Comparison of ENCODE assay signal across 9 cellular contexts in genomic region chr12:122090759-122091535, GRCh38. TPM values are rescaled to one million over a fixed set of nuclear protein-coding genes. Genes with fewer than 3 reads are reported as not detected.
A peak's percentile ranks its signal among the peaks of the same experiment; 100 is the strongest.
DNase-seq lines count a peak whose midpoint lies in the region; ATAC-seq and TF ChIP-seq lines count a peak whose summit lies in the region.
"Had no signal": no experiment of that assay in that cellular context is flagged by ENCODE, and none has a peak within 500 bp of the region (broad histone marks: within the 10 kb centered on the region; RNA-seq: fewer than 3 reads in every experiment).

No MANE protein-coding gene starts in this region.

- peaks cover 4% of the 10 kb centered on the region; the same call in 1 of the 2 replicates for H3K79me2 ChIP-seq in H9 (ENCODE audit: insufficient read depth, low read length)

- no peak overlapping the region for H2BK20ac ChIP-seq in H9 (ENCODE audit: low read depth, low read length, poor library complexity, severe bottlenecking)

- H3K27me3 Mint-ChIP-seq in H9 (ENCODE audit: low read depth), result no peaks in the 10 kb centered on the region

- H3K4me3 ChIP-seq in BJ (ENCODE audit: low read depth, low read length), result no peak overlapping the region
- no peak overlapping the region for H3K4me3 ChIP-seq in Peyer's patch
- no peak overlapping the region for H3K4me3 ChIP-seq in prostate gland

- intact Hi-C loops in prostate gland (cut with DNase I), result no loop called here

- H3K4me1 Mint-ChIP-seq in H9, result peaks cover 13 to 19% of the 10 kb centered on the region in 2 experiments

- no peak overlapping the region for H4K8ac ChIP-seq in H9 (replicated peaks; ENCODE audit: insufficient read length, low read depth, low read length)

- H2BK120ac ChIP-seq in H9 (ENCODE audit: low read depth, low read length, poor library complexity, severe bottlenecking), result no peak overlapping the region

- no peak overlapping the region for H2BK15ac ChIP-seq in H9 (ENCODE audit: low read depth, low read length)

- H4K91ac ChIP-seq in H9 (ENCODE audit: insufficient read length, low read depth, low read length), result no peak overlapping the region

- TF ChIP-seq POLR2A in Peyer's patch (IDR thresholded peaks at IDR 0.05), result no peak
- no peak for TF ChIP-seq POLR2A in prostate gland (IDR thresholded peaks at IDR 0.05)

- 33% methylated on average over 7 of the region's 7 CpGs for WGBS in prostate gland
- no CpG with 5 or more reads among the region's 7 CpGs for WGBS in H9 (ENCODE audit: extremely low coverage, insufficient read length, low lambda C conversion rate)

- DNase-seq in BJ (ENCODE audit: low read depth), result peak; percentile 89
- no peak for DNase-seq in Peyer's patch
- DNase-seq in fibroblast of the conjunctiva (ENCODE audit: low read depth), result peak; percentile 50
- no peak for DNase-seq in prostate gland (ENCODE audit: low spot score)
- no peak for DNase-seq in foreskin keratinocyte
- no peak for DNase-seq in activated CD8-positive, alpha-beta memory T cell treated with anti-CD3 and anti-CD28 coated beads for 24 hours
- DNase-seq in H9, result no peak
- DNase-seq: anterior cingulate cortex had no signal

- H3K9me3 ChIP-seq in Peyer's patch, result no peaks in the 10 kb centered on the region
- H3K9me3 ChIP-seq in prostate gland, result no peaks in the 10 kb centered on the region
- no peaks in the 10 kb centered on the region for H3K9me3 ChIP-seq in H9 (ENCODE audit: control insufficient read depth, low read depth, low read length)

- POLR2A ChIA-PET in BJ (lab: Charles Lee), result no interaction called here

- no peak overlapping the region for H2AK5ac ChIP-seq in H9 (ENCODE audit: insufficient read length, low read length)

- no peak overlapping the region for H2AFZ ChIP-seq in H9 (ENCODE audit: low read length)

- H3K36me3 ChIP-seq in BJ (ENCODE audit: control insufficient read depth, insufficient read depth, low read length) (peaks cover 1% of the 10 kb centered on the region; the same call in 1 of the 2 replicates), Peyer's patch (peaks cover 0 to 5% (median 0%) of the 10 kb centered on the region in 3 donors), prostate gland (no peaks in the 10 kb centered on the region)

- no peaks in the 10 kb centered on the region for H3K79me1 ChIP-seq in H9 (ENCODE audit: insufficient read depth, low read depth, low read length, poor library complexity, severe bottlenecking)

- no peak for TF ChIP-seq CTCF in BJ (IDR thresholded peaks at IDR 0.05; ENCODE audit: insufficient read depth, low read depth, low read length)
- TF ChIP-seq CTCF in Peyer's patch (IDR thresholded peaks at IDR 0.05), result no peak
- no peak for TF ChIP-seq CTCF in prostate gland (IDR thresholded peaks at IDR 0.05)
- TF ChIP-seq CTCF in foreskin keratinocyte (conservative IDR thresholded peaks at IDR 0.05), result no peak
- TF ChIP-seq CTCF in H9 (conservative IDR thresholded peaks at IDR 0.05), result no peak

- no peak overlapping the region for H3K4me2 ChIP-seq in H9 (ENCODE audit: insufficient read depth, insufficient read length, low read length)

- no peak overlapping the region for H3K9ac ChIP-seq in H9 (ENCODE audit: extremely low read depth, insufficient read length, low read length)

- CTCF ChIA-PET in BJ (lab: Yijun Ruan, JAX), result interaction anchor here (0.9 to 3.7 kb wide), 6 partner anchors 10 to 37 kb away, joined by 3 to 13 read pairs (median 3); no protein-coding TSS in a partner anchor

- no peaks in the 10 kb centered on the region for H3K9me3 Mint-ChIP-seq in H9

- no peak overlapping the region for H3K4ac ChIP-seq in H9 (ENCODE audit: low read depth, low read length)

- H3K4me3 Mint-ChIP-seq in H9, result no peak overlapping the region

- H3K18ac ChIP-seq in H9 (ENCODE audit: insufficient read length, low read depth, low read length), result no peak overlapping the region

- H3K27me3 ChIP-seq in BJ (ENCODE audit: control insufficient read depth, insufficient read depth, low read length), result no peaks in the 10 kb centered on the region
- H3K27me3 ChIP-seq in Peyer's patch, result no peaks in the 10 kb centered on the region
- no peaks in the 10 kb centered on the region for H3K27me3 ChIP-seq in prostate gland (replicated peaks; ENCODE audit: insufficient read depth)
- H3K27me3 ChIP-seq in foreskin keratinocyte, result no peaks in the 10 kb centered on the region
- no peaks in the 10 kb centered on the region for H3K27me3 ChIP-seq in H9 (ENCODE audit: insufficient read depth, low read length)

- peaks cover 3% of the 10 kb centered on the region for H3K23me2 ChIP-seq in H9 (ENCODE audit: insufficient read length, low read depth, low read length, poor library complexity, severe bottlenecking)

- H4K5ac ChIP-seq in H9 (ENCODE audit: insufficient read length, low read depth, low read length), result no peak overlapping the region

- H2BK5ac ChIP-seq in H9 (ENCODE audit: insufficient read length, low read length), result no peak overlapping the region

- H4K20me1 ChIP-seq in H9 (ENCODE audit: control insufficient read depth, insufficient read depth, insufficient read length), result no peaks in the 10 kb centered on the region

- H3K56ac ChIP-seq in H9 (ENCODE audit: insufficient read length, low read depth, low read length), result no peak overlapping the region

- no peak overlapping the region for H3K23ac ChIP-seq in H9 (ENCODE audit: insufficient read length, low read depth, low read length)

- no peak overlapping the region for H3K14ac ChIP-seq in H9 (ENCODE audit: insufficient read depth, low read length)

- H3K4me1 ChIP-seq in Peyer's patch, result peaks cover 0 to 74% (median 1%) of the 10 kb centered on the region in 4 donors
- H3K4me1 ChIP-seq in prostate gland (replicated peaks), result no peaks in the 10 kb centered on the region
- peaks cover 7% of the 10 kb centered on the region for H3K4me1 ChIP-seq in foreskin keratinocyte
- H3K4me1 ChIP-seq in H9 (ENCODE audit: insufficient read depth, low read length), result peaks cover 2% of the 10 kb centered on the region; the same call in 1 of the 2 replicates

- H3K36me3 Mint-ChIP-seq in H9 (ENCODE audit: insufficient read depth in 1 of 3, low read depth in 3 of 3), result peaks cover 5 to 6% (median 6%) of the 10 kb centered on the region in 3 experiments; a peak in 5 of 7 replicates

- ATAC-seq in foreskin keratinocyte, result no peak
- no peak for ATAC-seq in HG02870 (IDR thresholded peaks at IDR 0.05; ENCODE audit: unreplicated experiment)

- H3K27ac ChIP-seq in Peyer's patch (peak overlapping the region; percentile 20 to 77 (median 42)), prostate gland (peak overlapping the region; percentile 18 to 30), foreskin keratinocyte (no peak overlapping the region), H9 (ENCODE audit: insufficient read length, low read depth, low read length) (no peak overlapping the region)

- no peak overlapping the region for H3T11ph ChIP-seq in H9 (ENCODE audit: low read length)

- no peak overlapping the region for H3K27ac Mint-ChIP-seq in H9

- no peak overlapping the region for H2BK12ac ChIP-seq in H9 (ENCODE audit: insufficient read length, low read depth, low read length)

RNA-seq across cellular contexts. Expression of gene MLXIP, which starts 12.4 kb away (rescaled TPM):
- polyA plus RNA-seq in BJ (2011; rRNA removed), result 3.3 and 4.8 TPM in 2 replicates
- polyA minus RNA-seq in BJ (2011; rRNA and poly(A)+ RNA removed), result 11.0 and 12.9 TPM in 2 replicates
- 100 to 1,000 TPM in 2 of 4 donors, 10 to 100 TPM in 2; 41.5 to 157 (median 98.3) TPM for total RNA-seq in Peyer's patch
- 10 to 100 TPM; 13.1 to 57.7 TPM for total RNA-seq in prostate gland
- 19.2 and 24.2 TPM in 2 replicates for total RNA-seq in foreskin keratinocyte
- polyA plus RNA-seq in foreskin keratinocyte, result 12.5 and 13.5 TPM in 2 replicates
- total RNA-seq in H9 (2021), result 28.6 and 32.4 TPM in 2 replicates

Comparison
In these comparisons a context has a peak if more than half of its experiments do, and no peak if none do; other contexts are left out.
1. DNase-seq: peak in BJ (single experiment) and fibroblast of the conjunctiva (single experiment); none in Peyer's patch (0 of 3), prostate gland (single experiment), foreskin keratinocyte (0 of 2), activated CD8-positive, alpha-beta memory T cell treated with anti-CD3 and anti-CD28 coated beads for 24 hours (single experiment) and H9 (single experiment).
2. H3K27ac ChIP-seq: peak in Peyer's patch (4 of 4) and prostate gland (2 of 2); none in foreskin keratinocyte (single experiment) and H9 (single experiment).